Comparison of ENCODE assay signal across 9 cellular contexts in genomic region chr4:70818173-70818856, GRCh38. TPM values are rescaled to one million over a fixed set of nuclear protein-coding genes. Genes with fewer than 3 reads are reported as not detected.
DNase-seq lines count a peak whose midpoint lies in the region; ATAC-seq and TF ChIP-seq lines count a peak whose summit lies in the region.
"Had no signal": no experiment of that assay in that cellular context is flagged by ENCODE, and none has a peak within 500 bp of the region (broad histone marks: within the 10 kb centered on the region; RNA-seq: fewer than 3 reads in every experiment).

No MANE protein-coding gene starts in this region.

- H3K4me3 ChIP-seq in CD4-positive, CD25-positive, alpha-beta regulatory T cell (ENCODE audit: low read depth, low read length) = no peak overlapping the region
- H3K4me3 ChIP-seq in left ventricle myocardium inferior = no peak overlapping the region

- DNase-seq in CD4-positive, CD25-positive, alpha-beta regulatory T cell = no peak
- DNase-seq in activated naive CD8-positive, alpha-beta T cell treated with anti-CD3 and anti-CD28 coated beads for 36 hours = no peak
- DNase-seq in DMS79 (lab: John Stamatoyannopoulos, UW) (no peak), left ventricle myocardium inferior (no peak), posterior cingulate gyrus (no peak)
- no peak for DNase-seq in stimulated activated CD4-positive, alpha-beta T cell treated with anti-CD3 and anti-CD28 coated beads, Interleukin-1b, Interleukin-23, amount 100 ng/mL, for 48 hours
- DNase-seq: NCI-H2171 treated with DMSO at 0.1 percent for 48 hours had no signal

- H3K4me1 ChIP-seq in CD4-positive, CD25-positive, alpha-beta regulatory T cell (ENCODE audit: control insufficient read depth, insufficient read depth, low read length, poor library complexity, severe bottlenecking) = no peaks in the 10 kb centered on the region
- H3K4me1 ChIP-seq in left ventricle myocardium inferior = no peaks in the 10 kb centered on the region

- ATAC-seq in CD4-positive, CD25-positive, alpha-beta regulatory T cell (ENCODE audit: low read depth in 2 of 2) = no peak
- peak; percentile 59 for ATAC-seq in GM19023 (IDR thresholded peaks at IDR 0.05; ENCODE audit: unreplicated experiment)
- ATAC-seq in HG03066 (IDR thresholded peaks at IDR 0.05; ENCODE audit: low read depth, unreplicated experiment) = peak; percentile 56

- H3K4me1 Mint-ChIP-seq in CD4-positive, CD25-positive, alpha-beta regulatory T cell = peaks cover 11 to 22% (median 15%) of the 10 kb centered on the region in 4 donors
- H3K4me1 Mint-ChIP-seq in activated naive CD8-positive, alpha-beta T cell treated with anti-CD3 and anti-CD28 coated beads for 36 hours = peaks cover 19% of the 10 kb centered on the region

- H3K4me3 Mint-ChIP-seq in CD4-positive, CD25-positive, alpha-beta regulatory T cell = no peak overlapping the region
- H3K4me3 Mint-ChIP-seq in activated naive CD8-positive, alpha-beta T cell treated with anti-CD3 and anti-CD28 coated beads for 36 hours = no peak overlapping the region

- H3K27me3 Mint-ChIP-seq in CD4-positive, CD25-positive, alpha-beta regulatory T cell = no peaks in the 10 kb centered on the region
- no peaks in the 10 kb centered on the region for H3K27me3 Mint-ChIP-seq in activated naive CD8-positive, alpha-beta T cell treated with anti-CD3 and anti-CD28 coated beads for 36 hours

- peaks cover 24% of the 10 kb centered on the region for H3K36me3 Mint-ChIP-seq in CD4-positive, CD25-positive, alpha-beta regulatory T cell
- H3K36me3 Mint-ChIP-seq in activated naive CD8-positive, alpha-beta T cell treated with anti-CD3 and anti-CD28 coated beads for 36 hours = peaks cover 36% of the 10 kb centered on the region

- H3K9me3 Mint-ChIP-seq in CD4-positive, CD25-positive, alpha-beta regulatory T cell = no peaks in the 10 kb centered on the region
- no peaks in the 10 kb centered on the region for H3K9me3 Mint-ChIP-seq in activated naive CD8-positive, alpha-beta T cell treated with anti-CD3 and anti-CD28 coated beads for 36 hours

- H3K27ac Mint-ChIP-seq in CD4-positive, CD25-positive, alpha-beta regulatory T cell = peak overlapping the region in 2 of 3 donors; percentile 29 to 48
- H3K27ac Mint-ChIP-seq in activated naive CD8-positive, alpha-beta T cell treated with anti-CD3 and anti-CD28 coated beads for 36 hours = peak overlapping the region; percentile 29

- H3K36me3 ChIP-seq in CD4-positive, CD25-positive, alpha-beta regulatory T cell (ENCODE audit: control insufficient read depth, insufficient read depth, low read length) = peaks cover 39% of the 10 kb centered on the region
- H3K36me3 ChIP-seq in left ventricle myocardium inferior = peaks cover 54% of the 10 kb centered on the region

- intact Hi-C loops in left ventricle myocardium inferior (cut with micrococcal nuclease) = loop anchor here (10.0 kb wide), 1 partner anchor 54 kb away; no protein-coding TSS in a partner anchor
- intact Hi-C loops in posterior cingulate gyrus (cut with DNase I) = no loop called here

- no peak overlapping the region for H3K27ac ChIP-seq in CD4-positive, CD25-positive, alpha-beta regulatory T cell (ENCODE audit: insufficient read depth, low read length, poor library complexity, severe bottlenecking)
- no peak overlapping the region for H3K27ac ChIP-seq in left ventricle myocardium inferior (replicated peaks)

- no peaks in the 10 kb centered on the region for H3K27me3 ChIP-seq in CD4-positive, CD25-positive, alpha-beta regulatory T cell (ENCODE audit: control insufficient read depth, insufficient read depth, low read length)
- H3K27me3 ChIP-seq in left ventricle myocardium inferior (ENCODE audit: low read depth) = no peaks in the 10 kb centered on the region

- no peak for TF ChIP-seq CTCF in left ventricle myocardium inferior (IDR thresholded peaks at IDR 0.05; ENCODE audit: borderline replicate concordance)

- H3K9me3 ChIP-seq in CD4-positive, CD25-positive, alpha-beta regulatory T cell (ENCODE audit: control insufficient read depth in 2 of 2, low read length in 2 of 2) = no peaks in the 10 kb centered on the region
- no peaks in the 10 kb centered on the region for H3K9me3 ChIP-seq in left ventricle myocardium inferior (replicated peaks)

RNA-seq across cellular contexts. Expression of gene GRSF1, which starts 21.4 kb away (rescaled TPM):
- total RNA-seq in CD4-positive, CD25-positive, alpha-beta regulatory T cell = 46.0 TPM
- polyA plus RNA-seq in CD4-positive, CD25-positive, alpha-beta regulatory T cell = 100 to 1,000 TPM; 101 to 115 (median 110) TPM
- 100 to 1,000 TPM; 118 to 122 TPM for total RNA-seq in activated naive CD8-positive, alpha-beta T cell treated with anti-CD3 and anti-CD28 coated beads for 36 hours
- 108 TPM for total RNA-seq in left ventricle myocardium inferior

Comparison
In these comparisons a context has a peak if more than half of its experiments do, and no peak if none do; other contexts are left out.
1. ATAC-seq: peak in GM19023 (single experiment) and HG03066 (single experiment); none in CD4-positive, CD25-positive, alpha-beta regulatory T cell (0 of 2).